In the genomic region with DNA sequence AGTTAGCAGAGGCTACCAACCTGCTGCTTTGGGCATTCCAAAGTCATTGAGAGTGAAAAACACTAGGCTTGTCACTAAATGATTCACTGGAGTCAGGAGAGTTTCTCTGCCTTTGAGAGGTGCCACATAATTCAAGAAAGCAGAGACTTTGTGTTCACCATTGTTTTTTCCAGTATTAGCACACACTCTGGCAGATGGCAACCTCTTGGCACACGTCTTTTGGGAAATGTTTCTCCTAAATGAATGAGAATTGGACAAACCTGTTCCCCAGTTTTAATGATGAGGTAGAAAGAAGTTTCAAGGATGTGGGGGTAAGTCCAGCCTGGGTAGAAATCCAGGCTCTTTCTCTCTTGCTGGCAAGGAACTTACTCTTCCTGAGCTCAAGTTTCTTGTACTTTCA, we compare ENCODE assay signal across 25 cellular contexts.
"Had no signal": no experiment of that assay in that cellular context is flagged by ENCODE, and none has a peak within 500 bp of the region (broad histone marks: within the 10 kb centered on the region; RNA-seq: fewer than 3 reads in every experiment).

No MANE protein-coding gene starts in this region.

- FAIRE-seq: small intestine, urothelium cell line had no signal

- DNase-seq: occipital lobe; ovary; posterior cingulate gyrus; psoas muscle; right cardiac atrium; right lobe of liver; sigmoid colon; small intestine; stimulated activated CD4-positive, alpha-beta T cell treated with anti-CD3 and anti-CD28 coated beads, Interleukin-15, amount 100 ng/mL, for 24 hours; stimulated activated CD4-positive, alpha-beta T cell treated with anti-CD3 and anti-CD28 coated beads, Interleukin-2, amount 100 ng/mL, for 24 hours; stimulated activated CD4-positive, alpha-beta T cell treated with anti-CD3 and anti-CD28 coated beads, Interleukin-2, amount 100 ng/mL, for 48 hours; stimulated activated CD4-positive, alpha-beta T cell treated with anti-CD3 and anti-CD28 coated beads, Interleukin-4, amount 100 ng/mL, for 24 hours; stimulated activated naive B cell treated with anti-CD40 and anti-IgM and Interleukin-4, amounts not matched to agents 10 μg/mL and 1 μg/mL and 100 μg/mL, for 72 hours; stimulated activated naive CD4-positive, alpha-beta T cell treated with Interleukin-2 at 50 U/mL for 16 hours; stomach; thyroid gland; trophoblast cell; upper lobe of left lung had no signal

- ATAC-seq: psoas muscle; right cardiac atrium; right lobe of liver; stimulated activated effector memory CD8-positive, alpha-beta T cell treated with anti-CD3 and anti-CD28 coated beads, Interleukin-12 subunit alpha, Interleukin-12 subunit beta, amount 100 ng/mL, for 72 hours; stimulated activated naive B cell treated with anti-CD40 and anti-IgM and Interleukin-4, amounts not matched to agents 10 μg/mL and 1 μg/mL and 100 μg/mL, for 72 hours had no signal

- H3K4me2 ChIP-seq: neural progenitor cell had no signal

- H3K27ac ChIP-seq: neural progenitor cell, ovary, parathyroid adenoma, psoas muscle, right lobe of liver, sigmoid colon, stomach, thoracic aorta, thyroid gland, tibial nerve, upper lobe of left lung, vagina had no signal

- H3K9me3 ChIP-seq: ovary, psoas muscle, right lobe of liver, sigmoid colon, stomach, thoracic aorta, thyroid gland, tibial nerve, upper lobe of left lung, vagina had no signal

- H3K79me2 ChIP-seq: parathyroid adenoma had no signal

- H3K4me1 ChIP-seq: neural progenitor cell, parathyroid adenoma, psoas muscle, right lobe of liver, sigmoid colon, thyroid gland, tibial nerve, upper lobe of left lung, vagina had no signal

- H3K27me3 ChIP-seq: neural progenitor cell, ovary, right lobe of liver, sigmoid colon, stomach, thyroid gland, tibial nerve, upper lobe of left lung, vagina had no signal

- H2AFZ ChIP-seq: neural progenitor cell, parathyroid adenoma had no signal

- H3K4me3 ChIP-seq: neural progenitor cell, ovary, psoas muscle, right lobe of liver, sigmoid colon, stomach, thoracic aorta, thyroid gland, tibial nerve, upper lobe of left lung, vagina had no signal

- H3K36me3 ChIP-seq: neural progenitor cell, ovary, right lobe of liver, sigmoid colon, stomach, thoracic aorta, thyroid gland, tibial nerve, upper lobe of left lung, vagina had no signal

- H3K9ac ChIP-seq: neural progenitor cell, parathyroid adenoma had no signal
